1 cellular context compared by ENCODE assay signal in the genomic region with DNA sequence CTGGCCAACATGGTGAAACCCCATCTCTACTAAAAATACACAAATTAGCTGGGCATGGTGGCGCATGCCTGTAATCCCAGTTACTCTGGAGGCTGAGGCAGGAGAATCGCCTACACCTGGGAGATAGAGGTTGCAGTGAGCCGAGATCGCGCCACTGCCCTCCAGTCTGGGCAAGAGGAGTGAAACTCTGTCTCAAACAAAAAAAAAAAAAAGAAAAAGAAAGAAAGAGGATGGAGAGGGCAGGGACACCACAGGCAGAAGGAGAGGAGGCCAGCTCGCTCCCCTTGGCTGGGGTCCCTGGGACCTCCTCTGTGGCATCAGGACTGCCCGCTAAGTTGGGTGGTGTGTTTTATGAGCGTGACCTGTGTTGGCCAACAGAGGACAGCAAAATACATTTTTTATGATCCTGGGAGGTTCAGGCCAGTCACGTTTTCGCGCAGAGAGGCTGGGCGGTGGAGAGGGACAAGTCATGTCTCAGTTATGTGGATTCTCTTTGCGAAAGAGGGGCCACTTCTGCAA.
TF ChIP-seq lines count a peak whose summit lies in the region.

No MANE protein-coding gene starts in this region.

TF ChIP-seq in HepG2, 621 proteins besides CTCF, POLR2A, EP300 and RAD21 (continued from another document and continues in another):
- TF ChIP-seq, protein P1, sequence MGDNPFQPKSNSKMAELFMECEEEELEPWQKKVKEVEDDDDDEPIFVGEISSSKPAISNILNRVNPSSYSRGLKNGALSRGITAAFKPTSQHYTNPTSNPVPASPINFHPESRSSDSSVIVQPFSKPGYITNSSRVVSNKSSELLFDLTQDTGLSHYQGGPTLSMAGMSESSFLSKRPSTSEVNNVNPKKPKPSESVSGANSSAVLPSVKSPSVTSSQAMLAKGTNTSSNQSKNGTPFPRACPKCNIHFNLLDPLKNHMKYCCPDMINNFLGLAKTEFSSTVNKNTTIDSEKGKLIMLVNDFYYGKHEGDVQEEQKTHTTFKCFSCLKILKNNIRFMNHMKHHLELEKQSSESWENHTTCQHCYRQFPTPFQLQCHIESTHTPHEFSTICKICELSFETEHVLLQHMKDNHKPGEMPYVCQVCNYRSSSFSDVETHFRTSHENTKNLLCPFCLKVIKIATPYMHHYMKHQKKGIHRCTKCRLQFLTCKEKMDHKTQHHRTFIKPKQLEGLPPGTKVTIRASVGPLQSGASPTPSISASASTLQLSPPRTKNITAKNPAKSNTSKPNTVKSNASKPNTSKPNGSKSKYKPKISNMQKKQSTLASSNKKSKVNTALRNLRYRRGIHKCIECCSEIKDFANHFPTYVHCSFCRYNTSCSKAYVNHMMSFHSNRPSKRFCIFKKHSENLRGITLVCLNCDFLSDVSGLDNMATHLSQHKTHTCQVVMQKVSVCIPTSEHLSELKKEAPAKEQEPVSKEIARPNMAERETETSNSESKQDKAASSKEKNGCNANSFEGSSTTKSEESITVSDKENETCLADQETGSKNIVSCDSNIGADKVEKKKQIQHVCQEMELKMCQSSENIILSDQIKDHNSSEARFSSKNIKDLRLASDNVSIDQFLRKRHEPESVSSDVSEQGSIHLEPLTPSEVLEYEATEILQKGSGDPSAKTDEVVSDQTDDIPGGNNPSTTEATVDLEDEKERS (CRISPR knock-in tag; IDR thresholded peaks at IDR 0.05) = 0 out of 2 replicates have a peak, but pooled peaks have one; percentile 45
- TF ChIP-seq, protein P2, sequence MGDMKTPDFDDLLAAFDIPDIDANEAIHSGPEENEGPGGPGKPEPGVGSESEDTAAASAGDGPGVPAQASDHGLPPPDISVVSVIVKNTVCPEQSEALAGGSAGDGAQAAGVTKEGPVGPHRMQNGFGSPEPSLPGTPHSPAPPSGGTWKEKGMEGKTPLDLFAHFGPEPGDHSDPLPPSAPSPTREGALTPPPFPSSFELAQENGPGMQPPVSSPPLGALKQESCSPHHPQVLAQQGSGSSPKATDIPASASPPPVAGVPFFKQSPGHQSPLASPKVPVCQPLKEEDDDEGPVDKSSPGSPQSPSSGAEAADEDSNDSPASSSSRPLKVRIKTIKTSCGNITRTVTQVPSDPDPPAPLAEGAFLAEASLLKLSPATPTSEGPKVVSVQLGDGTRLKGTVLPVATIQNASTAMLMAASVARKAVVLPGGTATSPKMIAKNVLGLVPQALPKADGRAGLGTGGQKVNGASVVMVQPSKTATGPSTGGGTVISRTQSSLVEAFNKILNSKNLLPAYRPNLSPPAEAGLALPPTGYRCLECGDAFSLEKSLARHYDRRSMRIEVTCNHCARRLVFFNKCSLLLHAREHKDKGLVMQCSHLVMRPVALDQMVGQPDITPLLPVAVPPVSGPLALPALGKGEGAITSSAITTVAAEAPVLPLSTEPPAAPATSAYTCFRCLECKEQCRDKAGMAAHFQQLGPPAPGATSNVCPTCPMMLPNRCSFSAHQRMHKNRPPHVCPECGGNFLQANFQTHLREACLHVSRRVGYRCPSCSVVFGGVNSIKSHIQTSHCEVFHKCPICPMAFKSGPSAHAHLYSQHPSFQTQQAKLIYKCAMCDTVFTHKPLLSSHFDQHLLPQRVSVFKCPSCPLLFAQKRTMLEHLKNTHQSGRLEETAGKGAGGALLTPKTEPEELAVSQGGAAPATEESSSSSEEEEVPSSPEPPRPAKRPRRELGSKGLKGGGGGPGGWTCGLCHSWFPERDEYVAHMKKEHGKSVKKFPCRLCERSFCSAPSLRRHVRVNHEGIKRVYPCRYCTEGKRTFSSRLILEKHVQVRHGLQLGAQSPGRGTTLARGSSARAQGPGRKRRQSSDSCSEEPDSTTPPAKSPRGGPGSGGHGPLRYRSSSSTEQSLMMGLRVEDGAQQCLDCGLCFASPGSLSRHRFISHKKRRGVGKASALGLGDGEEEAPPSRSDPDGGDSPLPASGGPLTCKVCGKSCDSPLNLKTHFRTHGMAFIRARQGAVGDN (CRISPR knock-in tag; IDR thresholded peaks at IDR 0.05) = peak; percentile 27; the same call in 1 of the 2 replicates
- TF ChIP-seq MIXL1 (CRISPR knock-in tag; IDR thresholded peaks at IDR 0.05) (peak; percentile 53; the same call in 1 of the 2 replicates), SNRNP70 (IDR thresholded peaks at IDR 0.05; ENCODE audit: low read depth, low read length) (no peak), IKZF4 (CRISPR knock-in tag; IDR thresholded peaks at IDR 0.05; ENCODE audit: borderline replicate concordance, low read depth, not compliant biosample characterization) (no peak), FOSL1 (CRISPR knock-in tag; IDR thresholded peaks at IDR 0.05; ENCODE audit: borderline replicate concordance) (0 out of 2 replicates have a peak, but pooled peaks have one; percentile 9), PATZ1 (CRISPR knock-in tag; IDR thresholded peaks at IDR 0.05) (peak; percentile 73), GFI1 (CRISPR knock-in tag; IDR thresholded peaks at IDR 0.05; ENCODE audit: borderline replicate concordance) (no peak), MXD4 (CRISPR knock-in tag; IDR thresholded peaks at IDR 0.05) (no peak), ZFP90 (CRISPR knock-in tag; IDR thresholded peaks at IDR 0.05; ENCODE audit: borderline replicate concordance) (peak; percentile 76; the same call in 1 of the 2 replicates), SP4 (CRISPR knock-in tag; IDR thresholded peaks at IDR 0.05) (peak; percentile 62; the same call in 1 of the 2 replicates), POGZ (CRISPR knock-in tag; IDR thresholded peaks at IDR 0.05) (peak; percentile 28; the same call in 1 of the 2 replicates), FOXJ3 (CRISPR knock-in tag; IDR thresholded peaks at IDR 0.05; ENCODE audit: borderline replicate concordance) (0 out of 2 replicates have a peak, but pooled peaks have one; percentile 24), KLF16 (CRISPR knock-in tag; IDR thresholded peaks at IDR 0.05) (peak in 1 of 2 experiments; percentile 69; a peak in 2 of 4 replicates), KDM3A (CRISPR knock-in tag; IDR thresholded peaks at IDR 0.05; ENCODE audit: low read depth) (0 out of 2 replicates have a peak, but pooled peaks have one; percentile 69), MAX (IDR thresholded peaks at IDR 0.05) (peak; percentile 80), ATF4 (CRISPR knock-in tag; IDR thresholded peaks at IDR 0.05) (peak in 1 of 2 experiments; percentile 24; a peak in 1 of 4 replicates), ZNF770 (CRISPR knock-in tag; IDR thresholded peaks at IDR 0.05) (peak; percentile 75), HDAC6 (IDR thresholded peaks at IDR 0.05; ENCODE audit: low read depth, low read length) (no peak), ZNF713 (CRISPR knock-in tag; IDR thresholded peaks at IDR 0.05) (no peak), NKX3-1 (CRISPR knock-in tag; IDR thresholded peaks at IDR 0.05) (0 out of 2 replicates have a peak, but pooled peaks have one; percentile 48), MED1 (CRISPR knock-in tag; IDR thresholded peaks at IDR 0.05) (peak; percentile 72), MTF1 (CRISPR knock-in tag; IDR thresholded peaks at IDR 0.05) (no peak), SMARCE1 (IDR thresholded peaks at IDR 0.05; ENCODE audit: borderline replicate concordance) (no peak), HDAC2 (CRISPR knock-in tag; IDR thresholded peaks at IDR 0.05) (peak; percentile 78; the same call in 1 of the 2 replicates), MIER3 (CRISPR knock-in tag; IDR thresholded peaks at IDR 0.05; ENCODE audit: borderline replicate concordance) (peak; percentile 38; the same call in 1 of the 2 replicates), ZSCAN21 (CRISPR knock-in tag; IDR thresholded peaks at IDR 0.05; ENCODE audit: borderline replicate concordance) (no peak), NR2F6 (IDR thresholded peaks at IDR 0.05) (no peak), NR2F6 (CRISPR knock-in tag; IDR thresholded peaks at IDR 0.05) (peak; percentile 71), PITX1 (CRISPR knock-in tag; IDR thresholded peaks at IDR 0.05) (peak; percentile 57), ZNF205 (CRISPR knock-in tag; IDR thresholded peaks at IDR 0.05) (peak; percentile 35; the same call in 1 of the 2 replicates), ZBTB20 (CRISPR knock-in tag; IDR thresholded peaks at IDR 0.05; ENCODE audit: borderline replicate concordance, low read depth) (peak; percentile 55; the same call in 1 of the 2 replicates), KLF12 (CRISPR knock-in tag; IDR thresholded peaks at IDR 0.05; ENCODE audit: borderline replicate concordance) (0 out of 2 replicates have a peak, but pooled peaks have one; percentile 64), DMAP1 (CRISPR knock-in tag; IDR thresholded peaks at IDR 0.05) (0 out of 2 replicates have a peak, but pooled peaks have one; percentile 41), ZNF264 (CRISPR knock-in tag; IDR thresholded peaks at IDR 0.05) (0 out of 2 replicates have a peak, but pooled peaks have one; percentile 60), ZBTB43 (CRISPR knock-in tag; conservative IDR thresholded peaks at IDR 0.05) (no peak), HOXD1 (CRISPR knock-in tag; IDR thresholded peaks at IDR 0.05) (0 out of 2 replicates have a peak, but pooled peaks have one; percentile 39), MYC (CRISPR knock-in tag; IDR thresholded peaks at IDR 0.05; ENCODE audit: borderline replicate concordance) (peak; percentile 65; the same call in 1 of the 2 replicates), ZBTB8A (CRISPR knock-in tag; IDR thresholded peaks at IDR 0.05; ENCODE audit: borderline replicate concordance, low read depth) (no peak), STAG1 (CRISPR knock-in tag; IDR thresholded peaks at IDR 0.05) (peak; percentile 97)
- TF ChIP-seq, protein P3, sequence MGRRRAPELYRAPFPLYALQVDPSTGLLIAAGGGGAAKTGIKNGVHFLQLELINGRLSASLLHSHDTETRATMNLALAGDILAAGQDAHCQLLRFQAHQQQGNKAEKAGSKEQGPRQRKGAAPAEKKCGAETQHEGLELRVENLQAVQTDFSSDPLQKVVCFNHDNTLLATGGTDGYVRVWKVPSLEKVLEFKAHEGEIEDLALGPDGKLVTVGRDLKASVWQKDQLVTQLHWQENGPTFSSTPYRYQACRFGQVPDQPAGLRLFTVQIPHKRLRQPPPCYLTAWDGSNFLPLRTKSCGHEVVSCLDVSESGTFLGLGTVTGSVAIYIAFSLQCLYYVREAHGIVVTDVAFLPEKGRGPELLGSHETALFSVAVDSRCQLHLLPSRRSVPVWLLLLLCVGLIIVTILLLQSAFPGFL (CRISPR knock-in tag; IDR thresholded peaks at IDR 0.05) = no peak
- TF ChIP-seq, protein P4, sequence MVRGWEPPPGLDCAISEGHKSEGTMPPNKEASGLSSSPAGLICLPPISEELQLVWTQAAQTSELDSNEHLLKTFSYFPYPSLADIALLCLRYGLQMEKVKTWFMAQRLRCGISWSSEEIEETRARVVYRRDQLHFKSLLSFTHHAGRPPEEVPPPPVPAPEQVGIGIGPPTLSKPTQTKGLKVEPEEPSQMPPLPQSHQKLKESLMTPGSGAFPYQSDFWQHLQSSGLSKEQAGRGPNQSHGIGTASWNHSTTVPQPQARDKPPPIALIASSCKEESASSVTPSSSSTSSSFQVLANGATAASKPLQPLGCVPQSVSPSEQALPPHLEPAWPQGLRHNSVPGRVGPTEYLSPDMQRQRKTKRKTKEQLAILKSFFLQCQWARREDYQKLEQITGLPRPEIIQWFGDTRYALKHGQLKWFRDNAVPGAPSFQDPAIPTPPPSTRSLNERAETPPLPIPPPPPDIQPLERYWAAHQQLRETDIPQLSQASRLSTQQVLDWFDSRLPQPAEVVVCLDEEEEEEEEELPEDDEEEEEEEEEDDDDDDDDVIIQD (CRISPR knock-in tag; IDR thresholded peaks at IDR 0.05; ENCODE audit: low read depth) = peak; percentile 60; the same call in 1 of the 2 replicates
